In genomic region chr7:101538596-101539459, GRCh38 we compare ENCODE assay signal across 8 cellular contexts.
DNase-seq lines count a peak whose midpoint lies in the region; ATAC-seq lines count a peak whose summit lies in the region.

No MANE protein-coding gene starts in this region.

- DNase-seq in NCI-H2107 (lab: John Stamatoyannopoulos, UW) (peak; percentile 34), NCI-H2107 treated with DMSO at 0.1 percent for 48 hours (lab: John Stamatoyannopoulos, UW; ENCODE audit: unreplicated experiment) (no peak), NCI-H1694 (lab: John Stamatoyannopoulos, UW) (peak; percentile 12), myocyte (ENCODE audit: low read depth) (peak; percentile 73), cerebellar nuclear complex (lab: John Stamatoyannopoulos, UW) (no peak)
- DNase-seq in activated CD4-positive, alpha-beta memory T cell treated with anti-CD3 and anti-CD28 coated beads, Interleukin-2, amount 10 ng/mL, durations not matched to agents 7 days and 5 days: peak; percentile 61
- DNase-seq in effector memory CD8-positive, alpha-beta T cell: peak; percentile 38 to 45 (median 44)

- POLR2A ChIA-PET in activated CD4-positive, alpha-beta memory T cell treated with anti-CD3 and anti-CD28 coated beads, Interleukin-2, amount 10 ng/mL, durations not matched to agents 7 days and 5 days (lab: Charles Lee): no interaction called here

- CTCF ChIA-PET in activated CD4-positive, alpha-beta memory T cell treated with anti-CD3 and anti-CD28 coated beads, Interleukin-2, amount 10 ng/mL, durations not matched to agents 7 days and 5 days (lab: Charles Lee): no interaction called here

- H3K4me1 Mint-ChIP-seq in activated CD4-positive, alpha-beta memory T cell treated with anti-CD3 and anti-CD28 coated beads, Interleukin-2, amount 10 ng/mL, durations not matched to agents 7 days and 5 days: no peaks in the 10 kb centered on the region
- H3K4me1 Mint-ChIP-seq in effector memory CD8-positive, alpha-beta T cell (ENCODE audit: low read depth in 2 of 2): peaks cover 0 to 9% of the 10 kb centered on the region in 2 donors
- H3K4me1 Mint-ChIP-seq in stimulated activated memory B cell treated with anti-CD40 and anti-IgM and Interleukin-4, amounts not matched to agents 10 μg/mL and 1 μg/mL and 100 μg/mL, for 72 hours: peaks cover 14% of the 10 kb centered on the region

- no peak overlapping the region for H3K27ac Mint-ChIP-seq in activated CD4-positive, alpha-beta memory T cell treated with anti-CD3 and anti-CD28 coated beads, Interleukin-2, amount 10 ng/mL, durations not matched to agents 7 days and 5 days
- H3K27ac Mint-ChIP-seq in effector memory CD8-positive, alpha-beta T cell: no peak overlapping the region
- H3K27ac Mint-ChIP-seq in stimulated activated memory B cell treated with anti-CD40 and anti-IgM and Interleukin-4, amounts not matched to agents 10 μg/mL and 1 μg/mL and 100 μg/mL, for 72 hours: no peak overlapping the region

- H3K9me3 Mint-ChIP-seq in activated CD4-positive, alpha-beta memory T cell treated with anti-CD3 and anti-CD28 coated beads, Interleukin-2, amount 10 ng/mL, durations not matched to agents 7 days and 5 days: no peaks in the 10 kb centered on the region
- no peaks in the 10 kb centered on the region for H3K9me3 Mint-ChIP-seq in effector memory CD8-positive, alpha-beta T cell
- no peaks in the 10 kb centered on the region for H3K9me3 Mint-ChIP-seq in stimulated activated memory B cell treated with anti-CD40 and anti-IgM and Interleukin-4, amounts not matched to agents 10 μg/mL and 1 μg/mL and 100 μg/mL, for 72 hours

- H3K4me3 Mint-ChIP-seq in activated CD4-positive, alpha-beta memory T cell treated with anti-CD3 and anti-CD28 coated beads, Interleukin-2, amount 10 ng/mL, durations not matched to agents 7 days and 5 days: no peak overlapping the region
- no peak overlapping the region for H3K4me3 Mint-ChIP-seq in effector memory CD8-positive, alpha-beta T cell
- H3K4me3 Mint-ChIP-seq in stimulated activated memory B cell treated with anti-CD40 and anti-IgM and Interleukin-4, amounts not matched to agents 10 μg/mL and 1 μg/mL and 100 μg/mL, for 72 hours: no peak overlapping the region

- ATAC-seq in effector memory CD8-positive, alpha-beta T cell (replicated peaks): peak; percentile 40
- ATAC-seq in stimulated activated memory B cell treated with anti-CD40 and anti-IgM and Interleukin-4, amounts not matched to agents 10 μg/mL and 1 μg/mL and 100 μg/mL, for 72 hours: peak; percentile 62

- no peaks in the 10 kb centered on the region for H3K36me3 Mint-ChIP-seq in activated CD4-positive, alpha-beta memory T cell treated with anti-CD3 and anti-CD28 coated beads, Interleukin-2, amount 10 ng/mL, durations not matched to agents 7 days and 5 days (ENCODE audit: low read depth)
- no peaks in the 10 kb centered on the region for H3K36me3 Mint-ChIP-seq in effector memory CD8-positive, alpha-beta T cell (ENCODE audit: insufficient read depth)
- no peaks in the 10 kb centered on the region for H3K36me3 Mint-ChIP-seq in stimulated activated memory B cell treated with anti-CD40 and anti-IgM and Interleukin-4, amounts not matched to agents 10 μg/mL and 1 μg/mL and 100 μg/mL, for 72 hours

- peaks cover 1% of the 10 kb centered on the region for H3K27me3 Mint-ChIP-seq in activated CD4-positive, alpha-beta memory T cell treated with anti-CD3 and anti-CD28 coated beads, Interleukin-2, amount 10 ng/mL, durations not matched to agents 7 days and 5 days
- peaks cover 10 to 41% of the 10 kb centered on the region in 2 donors for H3K27me3 Mint-ChIP-seq in effector memory CD8-positive, alpha-beta T cell
- H3K27me3 Mint-ChIP-seq in stimulated activated memory B cell treated with anti-CD40 and anti-IgM and Interleukin-4, amounts not matched to agents 10 μg/mL and 1 μg/mL and 100 μg/mL, for 72 hours: peaks cover 44% of the 10 kb centered on the region

Comparison
In these comparisons a context has a peak if more than half of its experiments do, and no peak if none do; other contexts are left out.
1. DNase-seq: peak in NCI-H2107 (single experiment), NCI-H1694 (single experiment), activated CD4-positive, alpha-beta memory T cell treated with anti-CD3 and anti-CD28 coated beads, Interleukin-2, amount 10 ng/mL, durations not matched to agents 7 days and 5 days (single experiment), effector memory CD8-positive, alpha-beta T cell (3 of 3) and myocyte (single experiment); none in NCI-H2107 treated with DMSO at 0.1 percent for 48 hours (single experiment) and cerebellar nuclear complex (0 of 2).